8 cellular contexts compared by ENCODE assay signal in genomic region chr17:19507673-19508326, GRCh38.
DNase-seq lines count a peak whose midpoint lies in the region; ATAC-seq lines count a peak whose summit lies in the region.

No MANE protein-coding gene starts in this region.

- DNase-seq in NCI-H2171 treated with DMSO at 0.1 percent for 48 hours (lab: John Stamatoyannopoulos, UW) (peak; percentile 92), iris pigment epithelial cell (ENCODE audit: low read depth) (peak; percentile 88), smooth muscle cell of the brain vasculature (ENCODE audit: low read depth, low spot score) (peak; percentile 77)
- peak; percentile 82 for DNase-seq in activated CD4-positive, CD25-positive, alpha-beta regulatory T cell treated with anti-CD3 and anti-CD28 coated beads, Interleukin-2, amount 50 U/mL, for 16 hours (ENCODE audit: low read depth, low spot score)
- DNase-seq in central memory CD4-positive, alpha-beta T cell = peak; percentile 85

- ATAC-seq in GM18499 (IDR thresholded peaks at IDR 0.05; ENCODE audit: insufficient read depth, unreplicated experiment) (peak; percentile 60), HG03039 (IDR thresholded peaks at IDR 0.05; ENCODE audit: unreplicated experiment) (peak; percentile 58), GM21786 (IDR thresholded peaks at IDR 0.05; ENCODE audit: unreplicated experiment) (no peak)
